In genomic region chr20:35457539-35457938, GRCh38 we compare ENCODE assay signal across 9 cellular contexts. TPM values are rescaled to one million over a fixed set of nuclear protein-coding genes. Genes with fewer than 3 reads are reported as not detected.
DNase-seq lines count a peak whose midpoint lies in the region; ATAC-seq, FAIRE-seq and TF ChIP-seq lines count a peak whose summit lies in the region.
"Not testable (repeated sequence)": the region's sequence is repeated elsewhere in the genome, so short reads cannot be mapped to it uniquely, and the experiment has no call there.
"Had no signal": no experiment of that assay in that cellular context is flagged by ENCODE, and none has a peak within 500 bp of the region (broad histone marks: within the 10 kb centered on the region; RNA-seq: fewer than 3 reads in every experiment).

No MANE protein-coding gene starts in this region.

- H3K9me3 ChIP-seq in BLaER1 treated with 17β-estradiol and CSF1 and Interleukin-3, amounts not matched to agents 10 nM and 100 nM (replicated peaks in 1 of 11); OCI-LY1 (ENCODE audit: low read length); SK-N-SH; adipocyte (ENCODE audit: control insufficient read depth, low read length); HepG2 (ENCODE audit: low read length): not testable (repeated sequence)

- H3K4me1 ChIP-seq in BLaER1 treated with 17β-estradiol and CSF1 and Interleukin-3, amounts not matched to agents 10 nM and 100 nM: peaks cover 34 to 68% (median 57%) of the 10 kb centered on the region in 10 experiments
- peaks cover 50% of the 10 kb centered on the region for H3K4me1 ChIP-seq in OCI-LY1 (ENCODE audit: insufficient read depth, low read length, severe bottlenecking)
- H3K4me1 ChIP-seq in SK-N-SH (ENCODE audit: control insufficient read depth in 1 of 2, insufficient read depth in 2 of 2, low read depth in 1 of 2, low read length in 1 of 2): peaks cover 4 to 32% of the 10 kb centered on the region in 2 experiments; a peak in 3 of 4 replicates
- H3K4me1 ChIP-seq in adipocyte (ENCODE audit: control insufficient read depth, insufficient read depth, low read length): not testable (repeated sequence)
- peaks cover 38% of the 10 kb centered on the region for H3K4me1 ChIP-seq in HepG2 (ENCODE audit: insufficient read depth, low read length)

- H3K9ac ChIP-seq in BLaER1 treated with 17β-estradiol and CSF1 and Interleukin-3, amounts not matched to agents 10 nM and 100 nM: peak overlapping the region in 4 of 11 experiments; percentile 17 to 50 (median 28); a peak in 3 of 22 replicates
- H3K9ac ChIP-seq in OCI-LY1 (ENCODE audit: low read length); SK-N-SH: not testable (repeated sequence)
- H3K9ac ChIP-seq in adipocyte (ENCODE audit: low read length) (peak overlapping the region; percentile 21), HepG2 (ENCODE audit: insufficient read depth, low read depth, low read length) (peak overlapping the region; percentile 35; the same call in 1 of the 2 replicates)

- DNase-seq in HFF-Myc (ENCODE audit: extremely low read depth, low read depth); SK-N-SH; adipocyte (ENCODE audit: low read depth); HepG2 (ENCODE audit: low spot score); neural crest cell (ENCODE audit: low read depth, low spot score): not testable (repeated sequence)

- intact Hi-C loops in HepG2 (cut with micrococcal nuclease; ENCODE audit: unreplicated experiment): not testable (repeated sequence)

- not testable (repeated sequence) for H3K36me3 Mint-ChIP-seq in neural crest cell (ENCODE audit: low read depth)

- not testable (repeated sequence) for ATAC-seq in HepG2

- not testable (repeated sequence) for H3K9me3 Mint-ChIP-seq in neural crest cell

- H4K20me1 ChIP-seq in BLaER1 treated with 17β-estradiol and CSF1 and Interleukin-3, amounts not matched to agents 10 nM and 100 nM: peaks cover 0 to 27% (median 6%) of the 10 kb centered on the region in 11 experiments; a peak in 15 of 22 replicates
- H4K20me1 ChIP-seq in OCI-LY1 (ENCODE audit: insufficient read depth, low read length); SK-N-SH (ENCODE audit: insufficient read depth); HepG2 (ENCODE audit: insufficient read depth, low read length): not testable (repeated sequence)

- H3K27me3 Mint-ChIP-seq in neural crest cell (ENCODE audit: low read depth): not testable (repeated sequence)

- TF ChIP-seq POLR2A in HepG2 (IDR thresholded peaks at IDR 0.05; ENCODE audit: insufficient read depth in 1 of 2, low read depth in 2 of 2, low read length in 2 of 2): not testable (repeated sequence)

- peak overlapping the region; percentile 6 for H3K4me3 Mint-ChIP-seq in neural crest cell

- not testable (repeated sequence) for TF ChIP-seq RAD21 in SK-N-SH (IDR thresholded peaks at IDR 0.05; ENCODE audit: low read length); HepG2 (CRISPR knock-in tag; IDR thresholded peaks at IDR 0.05)

- CTCF ChIA-PET in SK-N-SH (lab: Yijun Ruan, JAX): interaction anchor here (0.9 to 5.9 kb wide), 5 partner anchors 9 to 188 kb away, joined by 3 to 52 read pairs (median 4); no protein-coding TSS in a partner anchor
- CTCF ChIA-PET in HepG2 (lab: Yijun Ruan, JAX; ENCODE audit: low intra/inter-chr PET ratio, low total read pairs): not testable (repeated sequence)

- TF ChIP-seq CTCF in HFF-Myc (IDR thresholded peaks at IDR 0.05; ENCODE audit: low read depth, low read length, missing control alignments); OCI-LY1 (IDR thresholded peaks at IDR 0.05; ENCODE audit: low read length); SK-N-SH (IDR thresholded peaks at IDR 0.05); HepG2 (CRISPR knock-in tag; IDR thresholded peaks at IDR 0.05); neural crest cell (conservative IDR thresholded peaks at IDR 0.05): not testable (repeated sequence)

- H3K36me3 ChIP-seq in BLaER1 treated with 17β-estradiol and CSF1 and Interleukin-3, amounts not matched to agents 10 nM and 100 nM: peaks cover 14 to 33% (median 23%) of the 10 kb centered on the region in 11 experiments; a peak in 20 of 22 replicates
- H3K36me3 ChIP-seq in OCI-LY1 (ENCODE audit: insufficient read depth, low read length) (peaks cover 23% of the 10 kb centered on the region; the same call in 1 of the 2 replicates), SK-N-SH (replicated peaks in 1 of 2; ENCODE audit: control insufficient read depth in 1 of 2, insufficient read depth in 2 of 2, low read length in 1 of 2) (peaks cover 6 to 21% of the 10 kb centered on the region in 2 experiments), adipocyte (ENCODE audit: control insufficient read depth, insufficient read depth, low read length, severe bottlenecking) (peaks cover 23% of the 10 kb centered on the region), HepG2 (replicated peaks in 1 of 2; ENCODE audit: control insufficient read depth in 1 of 2, insufficient read depth in 2 of 2, low read length in 2 of 2) (peaks cover 15 to 28% of the 10 kb centered on the region in 2 experiments)

- not testable (repeated sequence) for H3K27ac ChIP-seq in BLaER1 treated with 17β-estradiol and CSF1 and Interleukin-3, amounts not matched to agents 10 nM and 100 nM; OCI-LY1 (ENCODE audit: low read depth, low read length, poor library complexity, severe bottlenecking); HepG2 (ENCODE audit: extremely low read length, insufficient read depth, low read length)
- H3K27ac ChIP-seq in SK-N-SH (ENCODE audit: low read depth in 2 of 2, low read length in 1 of 2): peak overlapping the region in 1 of 2 experiments; percentile 79; a peak in 1 of 4 replicates

- H2AFZ ChIP-seq in OCI-LY1 (ENCODE audit: low read length); SK-N-SH (ENCODE audit: low read depth); HepG2 (ENCODE audit: low read length): not testable (repeated sequence)

- H3K79me2 ChIP-seq in OCI-LY1 (ENCODE audit: insufficient read depth, low read length): not testable (repeated sequence)
- H3K79me2 ChIP-seq in SK-N-SH (ENCODE audit: insufficient read depth) (peaks cover 48% of the 10 kb centered on the region), HepG2 (ENCODE audit: insufficient read depth, low read length) (peaks cover 38% of the 10 kb centered on the region)

- 59% methylated on average over 2 of the region's 2 CpGs for WGBS in SK-N-SH (ENCODE audit: low lambda C conversion rate)
- 84% methylated on average over 2 of the region's 2 CpGs for WGBS in HepG2 (ENCODE audit: low lambda C conversion rate)

- peak overlapping the region in 8 of 11 experiments; percentile 3 to 93 (median 50); a peak in 9 of 22 replicates for H3K4me2 ChIP-seq in BLaER1 treated with 17β-estradiol and CSF1 and Interleukin-3, amounts not matched to agents 10 nM and 100 nM
- H3K4me2 ChIP-seq in OCI-LY1 (ENCODE audit: low read length) (0 out of 2 replicates have a peak overlapping the region, but pooled peaks have one; percentile 3), SK-N-SH (peak overlapping the region; percentile 35; the same call in 1 of the 2 replicates), HepG2 (ENCODE audit: low read depth, low read length) (peak overlapping the region; percentile 76; the same call in 1 of the 2 replicates)

- POLR2A ChIA-PET in SK-N-SH (lab: Yijun Ruan, JAX) (interaction anchor here (1.2 kb wide), 1 partner anchor 158 kb away, joined by 3 read pairs; the partner anchor contains the start of gene SPAG4), HepG2 (lab: Yijun Ruan, JAX) (interaction anchor here (1.0 to 5.2 kb wide), 5 partner anchors 9 to 285 kb away, joined by 3 to 151 read pairs (median 6); partner anchors contain the start of genes RBM39 and SPAG4)

- BruUV-seq in HepG2 (replicated peaks; lab: Mats Ljungman, UMichigan): not testable (repeated sequence)

- not testable (repeated sequence) for H3K27me3 ChIP-seq in BLaER1 treated with 17β-estradiol and CSF1 and Interleukin-3, amounts not matched to agents 10 nM and 100 nM; OCI-LY1 (ENCODE audit: insufficient read depth, low read length); SK-N-SH (ENCODE audit: insufficient read depth); adipocyte (replicated peaks; ENCODE audit: control insufficient read depth, insufficient read depth, low read length); HepG2 (ENCODE audit: control insufficient read depth in 1 of 2, insufficient read depth in 2 of 2, low read length in 2 of 2)

- not testable (repeated sequence) for H3K4me3 ChIP-seq in BLaER1 treated with 17β-estradiol and CSF1 and Interleukin-3, amounts not matched to agents 10 nM and 100 nM; OCI-LY1 (ENCODE audit: low read depth, low read length, poor library complexity, severe bottlenecking); SK-N-SH (ENCODE audit: low read depth in 2 of 2, low read length in 1 of 2); adipocyte (ENCODE audit: low read length); HepG2 (replicated peaks in 1 of 3; ENCODE audit: insufficient read depth in 1 of 3, low read depth in 2 of 3, low read length in 3 of 3)
- 0 out of 2 replicates have a peak overlapping the region, but pooled peaks have one; percentile 6 for H3K4me3 ChIP-seq in HFF-Myc (replicated peaks; ENCODE audit: low read depth, low read length)

- not testable (repeated sequence) for FAIRE-seq in HepG2 (lab: Jason Lieb, UNC)

- not testable (repeated sequence) for TF ChIP-seq EP300 in SK-N-SH (IDR thresholded peaks at IDR 0.05; ENCODE audit: borderline replicate concordance in 1 of 2, low read depth in 1 of 2, low read length in 1 of 2); HepG2 (IDR thresholded peaks at IDR 0.05; ENCODE audit: low read depth in 2 of 2, low read length in 2 of 2); HepG2 (CRISPR knock-in tag; IDR thresholded peaks at IDR 0.05; ENCODE audit: borderline replicate concordance)

- H3K9me2 ChIP-seq in OCI-LY1 (ENCODE audit: low read depth, low read length); SK-N-SH: not testable (repeated sequence)

- peaks cover 41% of the 10 kb centered on the region for H3K4me1 Mint-ChIP-seq in neural crest cell

- not testable (repeated sequence) for H3F3A ChIP-seq in OCI-LY1 (ENCODE audit: insufficient read depth, low read length)
- peaks cover 11% of the 10 kb centered on the region for H3F3A ChIP-seq in SK-N-SH (replicated peaks; ENCODE audit: insufficient read depth)

- not testable (repeated sequence) for H3K27ac Mint-ChIP-seq in neural crest cell (ENCODE audit: unreplicated experiment)

- in situ Hi-C loops in HepG2 (cut with HindIII; ENCODE audit: extremely low pct_ligation_motif_present, low pct_unique_long_range_greater_than_20kb): not testable (repeated sequence)

RNA-seq across cellular contexts. Expression of gene CEP250, which starts 2.1 kb away (rescaled TPM):
- polyA plus RNA-seq in SK-N-SH (2012; rRNA removed): 13.3 and 14.6 TPM in 2 replicates
- polyA plus RNA-seq in SK-N-SH (2012; cell fraction: cytosol; rRNA removed): 11.8 and 12.4 TPM in 2 replicates
- 31.9 and 42.2 TPM in 2 replicates for polyA plus RNA-seq in SK-N-SH (2012; cell fraction: nucleus; rRNA removed)
- total RNA-seq in HepG2 (2016; rRNA removed; fragmentation: Illumina TruSeq; extraction: Trizol): 55.3 and 55.7 TPM in 2 replicates
- 4.6 and 8.2 TPM in 2 replicates for total RNA-seq in HepG2 (2016; cell fraction: cytosol; rRNA removed; fragmentation: Illumina TruSeq; extraction: Trizol; ENCODE audit: low read depth)
- total RNA-seq in HepG2 (2016; cell fraction: insoluble cytoplasmic fraction; rRNA removed; fragmentation: Illumina TruSeq; extraction: Trizol): 47.0 and 58.9 TPM in 2 replicates
- 10.8 and 11.9 TPM in 2 replicates for total RNA-seq in HepG2 (2016; cell fraction: membrane; rRNA removed; fragmentation: Illumina TruSeq; extraction: Trizol)
- 53.7 and 62.9 TPM in 2 replicates for total RNA-seq in HepG2 (2016; cell fraction: nucleus; rRNA removed; fragmentation: Illumina TruSeq; extraction: Trizol)
- polyA plus RNA-seq in HepG2 (2011; rRNA removed): 28.3 and 28.8 TPM in 2 replicates
- 13.0 and 15.9 TPM in 2 replicates for polyA plus RNA-seq in HepG2 (2011; cell fraction: cytosol; rRNA removed)
- 91.1 and 91.6 TPM in 2 replicates for polyA plus RNA-seq in HepG2 (2011; cell fraction: nucleus; rRNA removed)
- polyA plus RNA-seq in HepG2 (2012): 51.5 and 68.0 TPM in 2 replicates
- 1.8 and 3.2 TPM in 2 replicates for polyA plus RNA-seq in HepG2 (2016; cell fraction: cytosol; fragmentation: Illumina TruSeq; extraction: Trizol; ENCODE audit: low read depth)
- 25.5 and 33.0 TPM in 2 replicates for polyA plus RNA-seq in HepG2 (2016; cell fraction: insoluble cytoplasmic fraction; fragmentation: Illumina TruSeq; extraction: Trizol; ENCODE audit: low read depth)
- polyA plus RNA-seq in HepG2 (2016; cell fraction: membrane; fragmentation: Illumina TruSeq; extraction: Trizol; ENCODE audit: low read depth): 4.0 and 5.2 TPM in 2 replicates
- polyA plus RNA-seq in HepG2 (2016; cell fraction: nucleus; fragmentation: Illumina TruSeq; extraction: Trizol; ENCODE audit: insufficient read depth, low read depth): 164 and 177 TPM in 2 replicates
- 17.6 and 28.3 TPM in 2 replicates for polyA minus RNA-seq in HepG2 (2011; rRNA and poly(A)+ RNA removed; ENCODE audit: low replicate concordance)
- polyA minus RNA-seq in HepG2 (2011; cell fraction: cytosol; rRNA and poly(A)+ RNA removed): 15.9 and 26.1 TPM in 2 replicates
- 47.3 and 65.8 TPM in 2 replicates for polyA minus RNA-seq in HepG2 (2011; cell fraction: nucleus; rRNA and poly(A)+ RNA removed)
- 64.5 and 67.7 TPM in 2 replicates for total RNA-seq in neural crest cell

RNA-seq across cellular contexts. Expression of gene GDF5, which starts 19.5 kb away (rescaled TPM):
- polyA plus RNA-seq in SK-N-SH (2012; rRNA removed): 1.2 and 1.3 TPM in 2 replicates
- 0.62 and 0.83 TPM in 2 replicates for polyA plus RNA-seq in SK-N-SH (2012; cell fraction: cytosol; rRNA removed)
- 0.87 and 0.99 TPM in 2 replicates for polyA plus RNA-seq in SK-N-SH (2012; cell fraction: nucleus; rRNA removed)
- total RNA-seq in HepG2 (2016; rRNA removed; fragmentation: Illumina TruSeq; extraction: Trizol): not detected in 2 replicates
- not detected in 2 replicates for total RNA-seq in HepG2 (2016; cell fraction: cytosol; rRNA removed; fragmentation: Illumina TruSeq; extraction: Trizol; ENCODE audit: low read depth)
- total RNA-seq in HepG2 (2016; cell fraction: insoluble cytoplasmic fraction; rRNA removed; fragmentation: Illumina TruSeq; extraction: Trizol): not detected in 2 replicates
- not detected in 2 replicates for total RNA-seq in HepG2 (2016; cell fraction: membrane; rRNA removed; fragmentation: Illumina TruSeq; extraction: Trizol)
- not detected in 2 replicates for total RNA-seq in HepG2 (2016; cell fraction: nucleus; rRNA removed; fragmentation: Illumina TruSeq; extraction: Trizol)
- not detected in 2 replicates for polyA plus RNA-seq in HepG2 (2011; rRNA removed)
- polyA plus RNA-seq in HepG2 (2011; cell fraction: cytosol; rRNA removed): 0.04 TPM in 1 of 2 replicates, not detected in the other
- not detected in 2 replicates for polyA plus RNA-seq in HepG2 (2011; cell fraction: nucleus; rRNA removed)
- not detected in 2 replicates for polyA plus RNA-seq in HepG2 (2012)
- polyA plus RNA-seq in HepG2 (2016; cell fraction: cytosol; fragmentation: Illumina TruSeq; extraction: Trizol; ENCODE audit: low read depth): not detected in 2 replicates
- not detected in 2 replicates for polyA plus RNA-seq in HepG2 (2016; cell fraction: insoluble cytoplasmic fraction; fragmentation: Illumina TruSeq; extraction: Trizol; ENCODE audit: low read depth)
- not detected in 2 replicates for polyA plus RNA-seq in HepG2 (2016; cell fraction: membrane; fragmentation: Illumina TruSeq; extraction: Trizol; ENCODE audit: low read depth)
- polyA plus RNA-seq in HepG2 (2016; cell fraction: nucleus; fragmentation: Illumina TruSeq; extraction: Trizol; ENCODE audit: insufficient read depth, low read depth): not detected in 2 replicates
- 0.09 TPM in 1 of 2 replicates, not detected in the other for polyA minus RNA-seq in HepG2 (2011; rRNA and poly(A)+ RNA removed; ENCODE audit: low replicate concordance)
- polyA minus RNA-seq in HepG2 (2011; cell fraction: cytosol; rRNA and poly(A)+ RNA removed): not detected in 2 replicates
- polyA minus RNA-seq in HepG2 (2011; cell fraction: nucleus; rRNA and poly(A)+ RNA removed): not detected in 2 replicates
- total RNA-seq in neural crest cell: 0.14 TPM in 1 of 2 replicates, not detected in the other
- total RNA-seq: CD4-positive, alpha-beta memory T cell; H9 had no signal
- polyA plus RNA-seq: CD4-positive, alpha-beta memory T cell had no signal

RNA-seq across cellular contexts. Expression of gene UQCC1, which starts 45.8 kb away (rescaled TPM):
- polyA plus RNA-seq in SK-N-SH (2012; rRNA removed) (41.5 and 55.7 TPM in 2 replicates), HepG2 (2011; rRNA removed) (68.5 and 76.9 TPM in 2 replicates)
- polyA plus RNA-seq in SK-N-SH (2012; cell fraction: cytosol; rRNA removed): 29.6 and 32.6 TPM in 2 replicates
- polyA plus RNA-seq in SK-N-SH (2012; cell fraction: nucleus; rRNA removed): 121 and 191 TPM in 2 replicates
- total RNA-seq in HepG2 (2016; rRNA removed; fragmentation: Illumina TruSeq; extraction: Trizol) (67.2 and 79.5 TPM in 2 replicates), neural crest cell (58.4 and 67.0 TPM in 2 replicates)
- 21.4 and 22.2 TPM in 2 replicates for total RNA-seq in HepG2 (2016; cell fraction: cytosol; rRNA removed; fragmentation: Illumina TruSeq; extraction: Trizol; ENCODE audit: low read depth)
- 62.6 and 81.6 TPM in 2 replicates for total RNA-seq in HepG2 (2016; cell fraction: insoluble cytoplasmic fraction; rRNA removed; fragmentation: Illumina TruSeq; extraction: Trizol)
- total RNA-seq in HepG2 (2016; cell fraction: membrane; rRNA removed; fragmentation: Illumina TruSeq; extraction: Trizol): 31.1 and 32.0 TPM in 2 replicates
- total RNA-seq in HepG2 (2016; cell fraction: nucleus; rRNA removed; fragmentation: Illumina TruSeq; extraction: Trizol): 92.7 and 103 TPM in 2 replicates
- 43.3 and 47.7 TPM in 2 replicates for polyA plus RNA-seq in HepG2 (2011; cell fraction: cytosol; rRNA removed)
- 174 and 175 TPM in 2 replicates for polyA plus RNA-seq in HepG2 (2011; cell fraction: nucleus; rRNA removed)
- 60.6 and 74.9 TPM in 2 replicates for polyA plus RNA-seq in HepG2 (2012)
- polyA plus RNA-seq in HepG2 (2016; cell fraction: cytosol; fragmentation: Illumina TruSeq; extraction: Trizol; ENCODE audit: low read depth): 10.6 and 11.5 TPM in 2 replicates
- 60.7 and 64.9 TPM in 2 replicates for polyA plus RNA-seq in HepG2 (2016; cell fraction: insoluble cytoplasmic fraction; fragmentation: Illumina TruSeq; extraction: Trizol; ENCODE audit: low read depth)
- polyA plus RNA-seq in HepG2 (2016; cell fraction: membrane; fragmentation: Illumina TruSeq; extraction: Trizol; ENCODE audit: low read depth): 17.6 and 21.1 TPM in 2 replicates
- 143 and 149 TPM in 2 replicates for polyA plus RNA-seq in HepG2 (2016; cell fraction: nucleus; fragmentation: Illumina TruSeq; extraction: Trizol; ENCODE audit: insufficient read depth, low read depth)
- polyA minus RNA-seq in HepG2 (2011; rRNA and poly(A)+ RNA removed; ENCODE audit: low replicate concordance): 45.0 and 72.9 TPM in 2 replicates
- 39.7 and 43.4 TPM in 2 replicates for polyA minus RNA-seq in HepG2 (2011; cell fraction: cytosol; rRNA and poly(A)+ RNA removed)
- polyA minus RNA-seq in HepG2 (2011; cell fraction: nucleus; rRNA and poly(A)+ RNA removed): 106 and 120 TPM in 2 replicates

Comparison
In these comparisons a context has a peak if more than half of its experiments do, and no peak if none do; other contexts are left out.
1. H3K4me2 ChIP-seq: peak in every context shown above with its lines; median percentile 76 in HepG2; 50 in BLaER1 treated with 17β-estradiol and CSF1 and Interleukin-3, amounts not matched to agents 10 nM and 100 nM; 35 in SK-N-SH; 3 in OCI-LY1.